Comparison of ENCODE assay signal across 19 cellular contexts in genomic region chr7:80662252-80662651, GRCh38. TPM values are rescaled to one million over a fixed set of nuclear protein-coding genes. Genes with fewer than 3 reads are reported as not detected.
"Had no signal": no experiment of that assay in that cellular context is flagged by ENCODE, and none has a peak within 500 bp of the region (broad histone marks: within the 10 kb centered on the region; RNA-seq: fewer than 3 reads in every experiment).

No MANE protein-coding gene starts in this region.

- H3K27ac ChIP-seq: SJCRH30 had no signal

- H3K36me3 ChIP-seq: SJCRH30 had no signal

- ATAC-seq: SK-N-SH treated with all-trans-retinoic acid at 6 μM for 48 hours had no signal

- H3K4me3 ChIP-seq: SJCRH30 had no signal

- H3K9me3 ChIP-seq: SJCRH30 had no signal

- DNase-seq: KBM-7, MV-4-11, NCI-H1048, NCI-H1105, NCI-H1417, NCI-H1436 treated with DMSO at 0.1 percent for 48 hours, NCI-H1694, NCI-H187 treated with DMSO at 0.1 percent for 48 hours, NCI-H2029 treated with DMSO at 0.1 percent for 48 hours, NCI-H2171 treated with DMSO at 0.1 percent for 48 hours, NCI-H345, NCI-H446 treated with DMSO at 0.1 percent for 48 hours, NCI-H510A treated with DMSO at 0.1 percent for 48 hours, RPMI8226, SHP77 treated with DMSO at 0.1 percent for 48 hours had no signal

- FAIRE-seq: RCC 7860 had no signal

- H3K27me3 ChIP-seq: SJCRH30 had no signal

RNA-seq across cellular contexts. Expression of gene CD36, which starts 23.8 kb away (rescaled TPM):
- total RNA-seq: HT-29 had no signal
